ENCODE assay signal across 26 cellular contexts in genomic region chr13:51912511-51913225, GRCh38. TPM values are rescaled to one million over a fixed set of nuclear protein-coding genes. Genes with fewer than 3 reads are reported as not detected.
DNase-seq lines count a peak whose midpoint lies in the region; ATAC-seq and TF ChIP-seq lines count a peak whose summit lies in the region.
"Had no signal": no experiment of that assay in that cellular context is flagged by ENCODE, and none has a peak within 500 bp of the region (broad histone marks: within the 10 kb centered on the region; RNA-seq: fewer than 3 reads in every experiment).

No MANE protein-coding gene starts in this region.

- no peaks in the 10 kb centered on the region for H3K79me1 ChIP-seq in neuronal stem cell (ENCODE audit: low read depth, low read length)

- H2BK12ac ChIP-seq in neuronal stem cell (ENCODE audit: low read length) = no peak overlapping the region

- intact Hi-C loops in colonic mucosa (cut with DNase I) = no loop called here
- intact Hi-C loops in heart right ventricle (cut with DNase I) = loop anchor here in 1 of 10 donors (10.0 kb wide), 1 partner anchor 82 kb away; no protein-coding TSS in a partner anchor

- H3K4ac ChIP-seq in neuronal stem cell (ENCODE audit: low read length) = no peak overlapping the region

- DNase-seq in SKM-1 treated with dmso at 0.1 percent for 144 hours (lab: John Stamatoyannopoulos, UW; ENCODE audit: unreplicated experiment) = peak; percentile 21
- no peak for DNase-seq in SKM-1 (lab: John Stamatoyannopoulos, UW; ENCODE audit: unreplicated experiment)
- peak; percentile 41 for DNase-seq in RPMI8226
- DNase-seq in neuronal stem cell (ENCODE audit: low spot score) = no peak
- DNase-seq in colonic mucosa = no peak
- DNase-seq in anterior cingulate cortex (lab: John Stamatoyannopoulos, UW) = no peak
- DNase-seq in heart right ventricle = no peak
- DNase-seq: activated CD4-positive, alpha-beta T cell treated with anti-CD3 and anti-CD28 coated beads, Interleukin-2, amount 10 ng/mL, durations not matched to agents 24 days and 14 days; activated gamma-delta T cell treated with Interleukin-2 at 50 U/mL for 16 hours; activated T-cell treated with anti-CD3 and anti-CD28 coated beads for 4 hours; CD4-positive, CD25-positive, alpha-beta regulatory T cell; DMS79; heart left ventricle; NCI-H1436 treated with DMSO at 0.1 percent for 48 hours; psoas muscle; stimulated activated CD4-positive, alpha-beta T cell treated with anti-CD3 and anti-CD28 coated beads, Interleukin-2, amount 100 ng/mL, for 24 hours; stimulated activated naive CD4-positive, alpha-beta T cell treated with Interleukin-2 at 50 U/mL for 16 hours; SW 1271 had no signal

- no peak overlapping the region for H2AK5ac ChIP-seq in neuronal stem cell (ENCODE audit: low read depth, low read length)

- H3K27ac ChIP-seq in neuronal stem cell (replicated peaks; ENCODE audit: low read length) (no peak overlapping the region), colonic mucosa (no peak overlapping the region), heart right ventricle (no peak overlapping the region)
- H3K27ac ChIP-seq: heart left ventricle, psoas muscle, RWPE1, skin epidermis, thyroid gland had no signal

- H3K18ac ChIP-seq in neuronal stem cell (ENCODE audit: low read length) = peak overlapping the region; percentile 72

- peak overlapping the region; percentile 10 for H3K9ac ChIP-seq in Loucy (ENCODE audit: low read depth, low read length, poor library complexity, severe bottlenecking)
- H3K9ac ChIP-seq in neuronal stem cell (ENCODE audit: low read depth, low read length, poor library complexity) = no peak overlapping the region
- H3K9ac ChIP-seq in colonic mucosa (ENCODE audit: low read depth in 2 of 2, low read length in 2 of 2) = no peak overlapping the region

- H3K4me2 ChIP-seq in Loucy (ENCODE audit: low read depth, low read length, poor library complexity, severe bottlenecking) (no peak overlapping the region), neuronal stem cell (ENCODE audit: insufficient read depth, low read length, poor library complexity, severe bottlenecking) (no peak overlapping the region)

- no peak overlapping the region for H4K8ac ChIP-seq in neuronal stem cell (ENCODE audit: low read depth, low read length)

- WGBS in neuronal stem cell (ENCODE audit: extremely low coverage in 2 of 2, insufficient read length in 2 of 2, insufficient replicate concordance in 1 of 2), 2 donors = 100% methylated on average over 1 of the region's 11 CpGs; no CpG with 5 or more reads in 1 of the 2 donors
- 79 to 83% methylated on average over 11 of the region's 11 CpGs for WGBS in heart right ventricle, 2 donors

- H3K4me3 ChIP-seq in Loucy (ENCODE audit: low read length, poor library complexity, severe bottlenecking) (no peak overlapping the region), neuronal stem cell (ENCODE audit: low read length in 2 of 2) (no peak overlapping the region), colonic mucosa (no peak overlapping the region), heart right ventricle (no peak overlapping the region)
- H3K4me3 ChIP-seq: heart left ventricle, psoas muscle, skin epidermis, thyroid gland had no signal

- H3K36me3 ChIP-seq in Loucy (ENCODE audit: insufficient read depth, low read length) (no peaks in the 10 kb centered on the region), neuronal stem cell (replicated peaks in 1 of 2; ENCODE audit: control insufficient read depth in 2 of 2, insufficient read depth in 2 of 2, low read length in 2 of 2) (no peaks in the 10 kb centered on the region), colonic mucosa (no peaks in the 10 kb centered on the region), heart right ventricle (no peaks in the 10 kb centered on the region)
- H3K36me3 ChIP-seq: heart left ventricle, thyroid gland had no signal

- H3K27me3 ChIP-seq in Loucy (ENCODE audit: insufficient read depth, low read length, poor library complexity, severe bottlenecking) (no peaks in the 10 kb centered on the region), neuronal stem cell (ENCODE audit: control insufficient read depth in 3 of 3, insufficient read depth in 3 of 3, low read depth in 1 of 3, low read length in 3 of 3) (peaks cover 0 to 4% (median 0%) of the 10 kb centered on the region in 3 experiments), colonic mucosa (no peaks in the 10 kb centered on the region), heart right ventricle (no peaks in the 10 kb centered on the region)
- H3K27me3 ChIP-seq: heart left ventricle, thyroid gland had no signal

- H2BK120ac ChIP-seq in neuronal stem cell (ENCODE audit: low read depth, low read length) = no peak overlapping the region

- H2BK5ac ChIP-seq in neuronal stem cell (ENCODE audit: low read length) = no peak overlapping the region

- no peaks in the 10 kb centered on the region for H3K9me2 ChIP-seq in Loucy (replicated peaks; ENCODE audit: low read depth, low read length)

- no peaks in the 10 kb centered on the region for H4K20me1 ChIP-seq in Loucy (ENCODE audit: insufficient read depth, low read length, poor library complexity, severe bottlenecking)

- H2AFZ ChIP-seq in Loucy (ENCODE audit: low read length) = peak overlapping the region; percentile 74; the same call in 1 of the 2 replicates
- peak overlapping the region; percentile 63 for H2AFZ ChIP-seq in neuronal stem cell (ENCODE audit: low read length)

- no peak for ATAC-seq in heart right ventricle
- ATAC-seq: psoas muscle had no signal

- no peak overlapping the region for H2BK15ac ChIP-seq in neuronal stem cell (ENCODE audit: low read length)

- no peaks in the 10 kb centered on the region for H3K9me3 ChIP-seq in Loucy (ENCODE audit: insufficient read depth, low read depth, low read length)
- H3K9me3 ChIP-seq in neuronal stem cell (replicated peaks in 1 of 2; ENCODE audit: control insufficient read depth in 2 of 2, insufficient read depth in 1 of 2, low read depth in 1 of 2, low read length in 2 of 2) = peaks cover 0 to 2% of the 10 kb centered on the region in 2 donors
- no peaks in the 10 kb centered on the region for H3K9me3 ChIP-seq in colonic mucosa
- no peaks in the 10 kb centered on the region for H3K9me3 ChIP-seq in heart right ventricle
- H3K9me3 ChIP-seq: heart left ventricle, psoas muscle, thyroid gland had no signal

- no peak overlapping the region for H4K91ac ChIP-seq in neuronal stem cell (ENCODE audit: low read depth, low read length, poor library complexity)

- TF ChIP-seq CTCF in Loucy (conservative IDR thresholded peaks at IDR 0.05; ENCODE audit: low read length) (no peak), colonic mucosa (IDR thresholded peaks at IDR 0.05) (no peak), heart right ventricle (IDR thresholded peaks at IDR 0.05) (no peak)

- no peaks in the 10 kb centered on the region for H3K79me2 ChIP-seq in Loucy (ENCODE audit: insufficient read depth, low read length)

- H3K14ac ChIP-seq in neuronal stem cell (ENCODE audit: low read length) = no peak overlapping the region

- H3F3A ChIP-seq in Loucy (ENCODE audit: low read depth) = no peaks in the 10 kb centered on the region

- H3K4me1 ChIP-seq in Loucy (ENCODE audit: insufficient read depth, low read length, poor library complexity, severe bottlenecking) (peaks cover 24% of the 10 kb centered on the region), neuronal stem cell (ENCODE audit: control insufficient read depth in 2 of 2, insufficient read depth in 1 of 2, low read depth in 1 of 2, low read length in 2 of 2) (peaks cover 3 to 8% of the 10 kb centered on the region in 2 donors), colonic mucosa (no peaks in the 10 kb centered on the region), heart right ventricle (peaks cover 0 to 7% (median 0%) of the 10 kb centered on the region in 9 donors)
- H3K4me1 ChIP-seq: heart left ventricle, psoas muscle, thyroid gland had no signal

- no peak overlapping the region for H3K23ac ChIP-seq in neuronal stem cell (ENCODE audit: low read depth, low read length, poor library complexity)

RNA-seq across cellular contexts. Expression of gene CCDC70, which starts 50.9 kb away (rescaled TPM):
- polyA plus RNA-seq in neuronal stem cell (2013, experiment 1 of 2) = not detected
- polyA plus RNA-seq in neuronal stem cell (2013, experiment 2 of 2) = not detected
- total RNA-seq in colonic mucosa (not detected), heart right ventricle (not detected)
- not detected for polyA plus RNA-seq in heart right ventricle
- total RNA-seq: activated CD4-positive, alpha-beta T cell treated with anti-CD3 and anti-CD28 coated beads, Interleukin-2, amount 10 ng/mL, durations not matched to agents 24 days and 14 days; CD4-positive, CD25-positive, alpha-beta regulatory T cell; heart left ventricle; liver; mononuclear cell; neural crest cell; psoas muscle had no signal
- polyA plus RNA-seq: adipose tissue; CD4-positive, CD25-positive, alpha-beta regulatory T cell; heart left ventricle; psoas muscle had no signal

Comparison
In these comparisons a context has a peak if more than half of its experiments do, and no peak if none do; other contexts are left out.
1. DNase-seq: peak in SKM-1 treated with dmso at 0.1 percent for 144 hours (single experiment) and RPMI8226 (single experiment); none in SKM-1 (single experiment), neuronal stem cell (single experiment), colonic mucosa (single experiment), anterior cingulate cortex (0 of 58) and heart right ventricle (0 of 2).